Comparison of ENCODE assay signal across 10 cellular contexts in genomic region chr9:137828527-137829259, GRCh38. TPM values are rescaled to one million over a fixed set of nuclear protein-coding genes. Genes with fewer than 3 reads are reported as not detected.
A peak's percentile ranks its signal among the peaks of the same experiment; 100 is the strongest.
DNase-seq lines count a peak whose midpoint lies in the region; ATAC-seq and TF ChIP-seq lines count a peak whose summit lies in the region.
"Had no signal": no experiment of that assay in that cellular context is flagged by ENCODE, and none has a peak within 500 bp of the region (broad histone marks: within the 10 kb centered on the region; RNA-seq: fewer than 3 reads in every experiment).

No MANE protein-coding gene starts in this region.

- H3K9me2 ChIP-seq in GM23248 (ENCODE audit: insufficient read depth) (no peaks in the 10 kb centered on the region), SK-N-SH (no peaks in the 10 kb centered on the region)

- TF ChIP-seq EP300 in SK-N-SH (IDR thresholded peaks at IDR 0.05; ENCODE audit: borderline replicate concordance in 1 of 2, low read depth in 1 of 2, low read length in 1 of 2), result no peak

- 80 to 84% methylated on average over 20 to 21 of the region's 21 CpGs for WGBS in GM23248 (ENCODE audit: low coverage in 1 of 2, low lambda C conversion rate in 2 of 2, missing lambda C conversion rate in 2 of 2), 2 experiments
- 96% methylated on average over 14 of the region's 21 CpGs for WGBS in SK-N-SH (ENCODE audit: low lambda C conversion rate)

- in situ Hi-C loops in GM23248 (cut with MboI), result no loop called here

- no peak for TF ChIP-seq RAD21 in SK-N-SH (IDR thresholded peaks at IDR 0.05; ENCODE audit: low read length)

- ATAC-seq in HG02798 (IDR thresholded peaks at IDR 0.05; ENCODE audit: poor library complexity, unreplicated experiment), result no peak
- ATAC-seq: Panc1 had no signal

- no peak overlapping the region for H3K27ac ChIP-seq in GM23248
- no peak overlapping the region for H3K27ac ChIP-seq in SK-N-SH (ENCODE audit: low read depth in 2 of 2, low read length in 1 of 2)
- H3K27ac ChIP-seq: brain microvascular endothelial cell had no signal

- H3K27me3 ChIP-seq in GM23248 (replicated peaks; ENCODE audit: insufficient read depth) (no peaks in the 10 kb centered on the region), SK-N-SH (ENCODE audit: insufficient read depth) (no peaks in the 10 kb centered on the region)
- H3K27me3 ChIP-seq: brain microvascular endothelial cell had no signal

- no peaks in the 10 kb centered on the region; the same call in 1 of the 2 replicates for H3K79me2 ChIP-seq in GM23248 (ENCODE audit: insufficient read depth)
- H3K79me2 ChIP-seq in SK-N-SH (ENCODE audit: insufficient read depth), result peaks cover 8% of the 10 kb centered on the region; the same call in 1 of the 2 replicates

- H3K4me1 ChIP-seq in GM23248 (ENCODE audit: insufficient read depth) (no peaks in the 10 kb centered on the region), SK-N-SH (ENCODE audit: control insufficient read depth in 1 of 2, insufficient read depth in 2 of 2, low read depth in 1 of 2, low read length in 1 of 2) (no peaks in the 10 kb centered on the region; a peak in 1 of 4 replicates)

- POLR2A ChIA-PET in SK-N-SH (lab: Yijun Ruan, JAX), result no interaction called here

- DNase-seq in AG08395 (ENCODE audit: low spot score), result peak; percentile 28
- peak; percentile 37 for DNase-seq in GM23248
- no peak for DNase-seq in SK-N-SH
- peak; percentile 41 for DNase-seq in hepatic stellate cell (ENCODE audit: low spot score)
- no peak for DNase-seq in NCI-H226
- no peak for DNase-seq in NCI-H526 treated with DMSO at 0.1 percent for 48 hours (lab: John Stamatoyannopoulos, UW)
- no peak for DNase-seq in NCI-H748 treated with DMSO at 0.1 percent for 48 hours (lab: John Stamatoyannopoulos, UW)
- DNase-seq: brain microvascular endothelial cell had no signal

- no peaks in the 10 kb centered on the region for H4K20me1 ChIP-seq in GM23248 (ENCODE audit: insufficient read depth)
- peaks cover 24% of the 10 kb centered on the region; the same call in 1 of the 2 replicates for H4K20me1 ChIP-seq in SK-N-SH (ENCODE audit: insufficient read depth)

- no peak overlapping the region for H2AFZ ChIP-seq in GM23248
- H2AFZ ChIP-seq in SK-N-SH (ENCODE audit: low read depth), result no peak overlapping the region

- TF ChIP-seq CTCF in SK-N-SH (IDR thresholded peaks at IDR 0.05), result no peak

- no peak overlapping the region for H3K9ac ChIP-seq in GM23248
- no peak overlapping the region for H3K9ac ChIP-seq in SK-N-SH

- CTCF ChIA-PET in SK-N-SH (lab: Yijun Ruan, JAX), result interaction anchor here (1.1 kb wide), 1 partner anchor 30 kb away, joined by 4 read pairs; no protein-coding TSS in a partner anchor

- H3K4me3 ChIP-seq in GM23248, result no peak overlapping the region
- no peak overlapping the region for H3K4me3 ChIP-seq in SK-N-SH (ENCODE audit: low read depth in 2 of 2, low read length in 1 of 2)

- H3F3A ChIP-seq in GM23248 (ENCODE audit: insufficient read depth), result no peaks in the 10 kb centered on the region
- no peaks in the 10 kb centered on the region for H3F3A ChIP-seq in SK-N-SH (replicated peaks; ENCODE audit: insufficient read depth)

- H3K9me3 ChIP-seq in GM23248 (ENCODE audit: low read depth) (no peaks in the 10 kb centered on the region), SK-N-SH (no peaks in the 10 kb centered on the region)

- H3K36me3 ChIP-seq in GM23248 (ENCODE audit: low read depth), result peaks cover 4% of the 10 kb centered on the region; the same call in 1 of the 2 replicates
- peaks cover 26 to 58% of the 10 kb centered on the region in 2 experiments for H3K36me3 ChIP-seq in SK-N-SH (replicated peaks in 1 of 2; ENCODE audit: control insufficient read depth in 1 of 2, insufficient read depth in 2 of 2, low read length in 1 of 2)

- H3K4me2 ChIP-seq in GM23248 (ENCODE audit: unreplicated experiment), result no peak overlapping the region
- no peak overlapping the region for H3K4me2 ChIP-seq in SK-N-SH

TF ChIP-seq in SK-N-SH, 30 proteins besides CTCF, POLR2A, EP300 and RAD21:
- TF ChIP-seq, protein P1, sequence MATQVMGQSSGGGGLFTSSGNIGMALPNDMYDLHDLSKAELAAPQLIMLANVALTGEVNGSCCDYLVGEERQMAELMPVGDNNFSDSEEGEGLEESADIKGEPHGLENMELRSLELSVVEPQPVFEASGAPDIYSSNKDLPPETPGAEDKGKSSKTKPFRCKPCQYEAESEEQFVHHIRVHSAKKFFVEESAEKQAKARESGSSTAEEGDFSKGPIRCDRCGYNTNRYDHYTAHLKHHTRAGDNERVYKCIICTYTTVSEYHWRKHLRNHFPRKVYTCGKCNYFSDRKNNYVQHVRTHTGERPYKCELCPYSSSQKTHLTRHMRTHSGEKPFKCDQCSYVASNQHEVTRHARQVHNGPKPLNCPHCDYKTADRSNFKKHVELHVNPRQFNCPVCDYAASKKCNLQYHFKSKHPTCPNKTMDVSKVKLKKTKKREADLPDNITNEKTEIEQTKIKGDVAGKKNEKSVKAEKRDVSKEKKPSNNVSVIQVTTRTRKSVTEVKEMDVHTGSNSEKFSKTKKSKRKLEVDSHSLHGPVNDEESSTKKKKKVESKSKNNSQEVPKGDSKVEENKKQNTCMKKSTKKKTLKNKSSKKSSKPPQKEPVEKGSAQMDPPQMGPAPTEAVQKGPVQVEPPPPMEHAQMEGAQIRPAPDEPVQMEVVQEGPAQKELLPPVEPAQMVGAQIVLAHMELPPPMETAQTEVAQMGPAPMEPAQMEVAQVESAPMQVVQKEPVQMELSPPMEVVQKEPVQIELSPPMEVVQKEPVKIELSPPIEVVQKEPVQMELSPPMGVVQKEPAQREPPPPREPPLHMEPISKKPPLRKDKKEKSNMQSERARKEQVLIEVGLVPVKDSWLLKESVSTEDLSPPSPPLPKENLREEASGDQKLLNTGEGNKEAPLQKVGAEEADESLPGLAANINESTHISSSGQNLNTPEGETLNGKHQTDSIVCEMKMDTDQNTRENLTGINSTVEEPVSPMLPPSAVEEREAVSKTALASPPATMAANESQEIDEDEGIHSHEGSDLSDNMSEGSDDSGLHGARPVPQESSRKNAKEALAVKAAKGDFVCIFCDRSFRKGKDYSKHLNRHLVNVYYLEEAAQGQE (IDR thresholded peaks at IDR 0.05; ENCODE audit: low read depth, low read length), result peak; percentile 94
- TF ChIP-seq GABPA (IDR thresholded peaks at IDR 0.05; ENCODE audit: low read depth) (no peak), NFIC (IDR thresholded peaks at IDR 0.05; ENCODE audit: borderline replicate concordance) (no peak)
TF ChIP-seq in SK-N-SH: peak in this region for 1.

RNA-seq across cellular contexts. Expression of gene CACNA1B, which starts 48.9 kb away (rescaled TPM):
- total RNA-seq in GM23248 (2014; rRNA removed; shearing (Covaris generic)), result not detected in 2 replicates
- polyA plus RNA-seq in GM23248 (2016; fragmentation: Nextera tagmentation; extraction: Ambion mirVana) (not detected in 2 replicates), SK-N-SH (2012; rRNA removed) (0.03 and 0.05 TPM in 2 replicates)
- polyA plus RNA-seq in SK-N-SH (2012; cell fraction: cytosol; rRNA removed), result 0.05 and 0.16 TPM in 2 replicates
- 0.17 and 0.28 TPM in 2 replicates for polyA plus RNA-seq in SK-N-SH (2012; cell fraction: nucleus; rRNA removed)

Comparison
In these comparisons a context has a peak if more than half of its experiments do, and no peak if none do; other contexts are left out.
1. DNase-seq: peak in AG08395 (single experiment), GM23248 (single experiment) and hepatic stellate cell (single experiment); none in SK-N-SH (single experiment), NCI-H226 (single experiment), NCI-H526 treated with DMSO at 0.1 percent for 48 hours (single experiment) and NCI-H748 treated with DMSO at 0.1 percent for 48 hours (single experiment).